1 cellular context compared by ENCODE assay signal in the genomic region with DNA sequence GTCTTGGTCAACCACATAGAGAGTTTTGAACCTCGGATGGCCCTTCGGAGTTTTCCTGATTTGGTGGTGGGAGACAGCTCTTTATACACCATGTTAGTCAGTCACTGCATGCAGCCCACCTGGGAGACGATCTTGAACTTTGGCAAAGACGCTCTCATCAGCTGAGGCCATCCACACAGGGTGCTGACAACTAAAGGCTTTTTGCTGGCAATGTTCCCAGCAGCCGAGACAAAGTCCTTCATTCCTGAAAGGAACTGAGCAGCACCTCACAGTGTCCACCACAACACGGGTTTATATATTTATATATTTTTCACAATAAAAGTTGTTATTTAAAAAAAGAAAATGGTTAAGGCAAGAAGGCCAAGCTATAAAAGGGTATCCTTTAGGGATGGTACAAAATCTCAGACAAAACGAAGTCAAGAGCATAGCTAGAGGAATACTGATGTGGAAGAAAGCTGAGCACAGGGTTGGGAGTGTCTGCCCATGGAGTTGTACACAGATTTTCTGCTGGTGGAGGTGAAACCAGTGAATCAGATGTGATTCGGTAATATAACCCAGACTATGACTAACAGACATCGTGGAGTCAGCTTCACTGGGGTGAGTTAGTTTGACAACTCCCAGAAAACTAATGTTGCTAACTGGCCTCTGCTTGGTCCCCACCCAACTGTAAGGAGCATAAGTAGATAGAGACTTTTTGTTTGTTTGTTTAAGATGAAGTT.
TF ChIP-seq lines count a peak whose summit lies in the region.

No MANE protein-coding gene starts in this region.

TF ChIP-seq in K562, 482 proteins besides CTCF, POLR2A, EP300 and RAD21 (continued from another document):
- TF ChIP-seq, protein P1, sequence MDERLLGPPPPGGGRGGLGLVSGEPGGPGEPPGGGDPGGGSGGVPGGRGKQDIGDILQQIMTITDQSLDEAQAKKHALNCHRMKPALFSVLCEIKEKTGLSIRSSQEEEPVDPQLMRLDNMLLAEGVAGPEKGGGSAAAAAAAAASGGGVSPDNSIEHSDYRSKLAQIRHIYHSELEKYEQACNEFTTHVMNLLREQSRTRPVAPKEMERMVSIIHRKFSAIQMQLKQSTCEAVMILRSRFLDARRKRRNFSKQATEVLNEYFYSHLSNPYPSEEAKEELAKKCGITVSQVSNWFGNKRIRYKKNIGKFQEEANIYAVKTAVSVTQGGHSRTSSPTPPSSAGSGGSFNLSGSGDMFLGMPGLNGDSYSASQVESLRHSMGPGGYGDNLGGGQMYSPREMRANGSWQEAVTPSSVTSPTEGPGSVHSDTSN (CRISPR knock-in tag; IDR thresholded peaks at IDR 0.05; ENCODE audit: low read depth) = no peak
- TF ChIP-seq, protein P1 (tag; conservative IDR thresholded peaks at IDR 0.05; ENCODE audit: low read depth) = peak; percentile 71
- peak; percentile 52 for TF ChIP-seq NFIC (IDR thresholded peaks at IDR 0.05)
- no peak for TF ChIP-seq PRPF4 (IDR thresholded peaks at IDR 0.05; ENCODE audit: insufficient read depth, low read depth, low read length, poor library complexity, severe bottlenecking)
- TF ChIP-seq, protein P2, sequence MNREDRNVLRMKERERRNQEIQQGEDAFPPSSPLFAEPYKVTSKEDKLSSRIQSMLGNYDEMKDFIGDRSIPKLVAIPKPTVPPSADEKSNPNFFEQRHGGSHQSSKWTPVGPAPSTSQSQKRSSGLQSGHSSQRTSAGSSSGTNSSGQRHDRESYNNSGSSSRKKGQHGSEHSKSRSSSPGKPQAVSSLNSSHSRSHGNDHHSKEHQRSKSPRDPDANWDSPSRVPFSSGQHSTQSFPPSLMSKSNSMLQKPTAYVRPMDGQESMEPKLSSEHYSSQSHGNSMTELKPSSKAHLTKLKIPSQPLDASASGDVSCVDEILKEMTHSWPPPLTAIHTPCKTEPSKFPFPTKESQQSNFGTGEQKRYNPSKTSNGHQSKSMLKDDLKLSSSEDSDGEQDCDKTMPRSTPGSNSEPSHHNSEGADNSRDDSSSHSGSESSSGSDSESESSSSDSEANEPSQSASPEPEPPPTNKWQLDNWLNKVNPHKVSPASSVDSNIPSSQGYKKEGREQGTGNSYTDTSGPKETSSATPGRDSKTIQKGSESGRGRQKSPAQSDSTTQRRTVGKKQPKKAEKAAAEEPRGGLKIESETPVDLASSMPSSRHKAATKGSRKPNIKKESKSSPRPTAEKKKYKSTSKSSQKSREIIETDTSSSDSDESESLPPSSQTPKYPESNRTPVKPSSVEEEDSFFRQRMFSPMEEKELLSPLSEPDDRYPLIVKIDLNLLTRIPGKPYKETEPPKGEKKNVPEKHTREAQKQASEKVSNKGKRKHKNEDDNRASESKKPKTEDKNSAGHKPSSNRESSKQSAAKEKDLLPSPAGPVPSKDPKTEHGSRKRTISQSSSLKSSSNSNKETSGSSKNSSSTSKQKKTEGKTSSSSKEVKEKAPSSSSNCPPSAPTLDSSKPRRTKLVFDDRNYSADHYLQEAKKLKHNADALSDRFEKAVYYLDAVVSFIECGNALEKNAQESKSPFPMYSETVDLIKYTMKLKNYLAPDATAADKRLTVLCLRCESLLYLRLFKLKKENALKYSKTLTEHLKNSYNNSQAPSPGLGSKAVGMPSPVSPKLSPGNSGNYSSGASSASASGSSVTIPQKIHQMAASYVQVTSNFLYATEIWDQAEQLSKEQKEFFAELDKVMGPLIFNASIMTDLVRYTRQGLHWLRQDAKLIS (CRISPR knock-in tag; IDR thresholded peaks at IDR 0.05) = no peak
